Comparison of ENCODE assay signal across 19 cellular contexts in genomic region chr18:13627639-13628038, GRCh38.
"Had no signal": no experiment of that assay in that cellular context is flagged by ENCODE, and none has a peak within 500 bp of the region (broad histone marks: within the 10 kb centered on the region; RNA-seq: fewer than 3 reads in every experiment).

No MANE protein-coding gene starts in this region.

- H3K27me3 ChIP-seq: adrenal gland, hepatocyte had no signal

- H3K36me3 Mint-ChIP-seq: natural killer cell treated with Interleukin-12 subunit alpha and Interleukin-12 subunit beta and Interleukin-15 and Interleukin-18, amount 100 ng/mL, for 72 hours; type B pancreatic cell had no signal

- H3K9me3 ChIP-seq: adrenal gland, lower lobe of right lung, SK-N-SH had no signal

- H2AFZ ChIP-seq: hepatocyte had no signal

- ATAC-seq: activated T-cell treated with anti-CD3 and anti-CD28 coated beads, Interleukin-2, amount 50 U/mL, for 4 hours; left colon; lower lobe of right lung; natural killer cell treated with Interleukin-12 subunit alpha and Interleukin-12 subunit beta and Interleukin-15 and Interleukin-18, amount 100 ng/mL, for 72 hours; stimulated activated naive CD8-positive, alpha-beta T cell treated with anti-CD3 and anti-CD28 coated beads, Interleukin-15, Interleukin-2, amounts not matched to agents 100 U/mL and 50 U/mL, for 24 hours; T-cell had no signal

- H3K9ac ChIP-seq: SK-N-SH had no signal

- H3K9me3 Mint-ChIP-seq: activated B cell treated with CpG ODN at 0.5 μM for 24 hours; activated CD4-positive, alpha-beta memory T cell treated with anti-CD3 and anti-CD28 coated beads, Interleukin-2, amount 10 ng/mL, durations not matched to agents 7 days and 5 days; activated T-cell treated with anti-CD3 and anti-CD28 coated beads, Interleukin-2, amount 50 U/mL, for 4 hours; natural killer cell treated with Interleukin-12 subunit alpha and Interleukin-12 subunit beta and Interleukin-15 and Interleukin-18, amount 100 ng/mL, for 72 hours; T-cell; type B pancreatic cell had no signal

- H3K4me3 ChIP-seq: adrenal gland, hepatocyte, lower lobe of right lung had no signal

- H3K27ac Mint-ChIP-seq: activated B cell treated with CpG ODN at 0.5 μM for 24 hours; activated CD4-positive, alpha-beta memory T cell treated with anti-CD3 and anti-CD28 coated beads, Interleukin-2, amount 10 ng/mL, durations not matched to agents 7 days and 5 days; progenitor cell of endocrine pancreas; type B pancreatic cell had no signal

- DNase-seq: activated B cell treated with CpG ODN at 0.5 μM for 24 hours; activated CD4-positive, alpha-beta memory T cell treated with anti-CD3 and anti-CD28 coated beads, Interleukin-2, amount 10 ng/mL, durations not matched to agents 7 days and 5 days; activated CD4-positive, alpha-beta T cell treated with anti-CD3 and anti-CD28 coated beads for 4 hours; activated effector memory CD4-positive, alpha-beta T cell treated with Interleukin-2 at 50 U/mL for 16 hours; activated naive CD4-positive, alpha-beta T cell treated with anti-CD3 and anti-CD28 coated beads, Interleukin-2, amount 50 U/mL, for 16 hours; activated T-cell treated with anti-CD3 and anti-CD28 coated beads, Interleukin-2, amount 50 U/mL, for 4 hours; foreskin fibroblast; left colon; lower lobe of right lung; SK-N-SH; stimulated activated naive CD8-positive, alpha-beta T cell treated with anti-CD3 and anti-CD28 coated beads, Interleukin-15, Interleukin-2, amounts not matched to agents 100 U/mL and 50 U/mL, for 24 hours; T-cell; T-helper 9 cell had no signal

- H3K4me1 ChIP-seq: lower lobe of right lung had no signal

- H3K4me2 ChIP-seq: hepatocyte, SK-N-SH had no signal

- H3K27ac ChIP-seq: adrenal gland, epithelial cell of prostate, hepatocyte, lower lobe of right lung had no signal

- H3K27me3 Mint-ChIP-seq: activated B cell treated with CpG ODN at 0.5 μM for 24 hours; activated CD4-positive, alpha-beta memory T cell treated with anti-CD3 and anti-CD28 coated beads, Interleukin-2, amount 10 ng/mL, durations not matched to agents 7 days and 5 days; natural killer cell treated with Interleukin-12 subunit alpha and Interleukin-12 subunit beta and Interleukin-15 and Interleukin-18, amount 100 ng/mL, for 72 hours; T-cell had no signal

- H3K36me3 ChIP-seq: adrenal gland, lower lobe of right lung had no signal

- H3K4me3 Mint-ChIP-seq: activated B cell treated with CpG ODN at 0.5 μM for 24 hours; activated CD4-positive, alpha-beta memory T cell treated with anti-CD3 and anti-CD28 coated beads, Interleukin-2, amount 10 ng/mL, durations not matched to agents 7 days and 5 days; activated T-cell treated with anti-CD3 and anti-CD28 coated beads, Interleukin-2, amount 50 U/mL, for 4 hours; natural killer cell treated with Interleukin-12 subunit alpha and Interleukin-12 subunit beta and Interleukin-15 and Interleukin-18, amount 100 ng/mL, for 72 hours; T-cell; type B pancreatic cell had no signal
